14 cellular contexts compared by ENCODE assay signal in the genomic region with DNA sequence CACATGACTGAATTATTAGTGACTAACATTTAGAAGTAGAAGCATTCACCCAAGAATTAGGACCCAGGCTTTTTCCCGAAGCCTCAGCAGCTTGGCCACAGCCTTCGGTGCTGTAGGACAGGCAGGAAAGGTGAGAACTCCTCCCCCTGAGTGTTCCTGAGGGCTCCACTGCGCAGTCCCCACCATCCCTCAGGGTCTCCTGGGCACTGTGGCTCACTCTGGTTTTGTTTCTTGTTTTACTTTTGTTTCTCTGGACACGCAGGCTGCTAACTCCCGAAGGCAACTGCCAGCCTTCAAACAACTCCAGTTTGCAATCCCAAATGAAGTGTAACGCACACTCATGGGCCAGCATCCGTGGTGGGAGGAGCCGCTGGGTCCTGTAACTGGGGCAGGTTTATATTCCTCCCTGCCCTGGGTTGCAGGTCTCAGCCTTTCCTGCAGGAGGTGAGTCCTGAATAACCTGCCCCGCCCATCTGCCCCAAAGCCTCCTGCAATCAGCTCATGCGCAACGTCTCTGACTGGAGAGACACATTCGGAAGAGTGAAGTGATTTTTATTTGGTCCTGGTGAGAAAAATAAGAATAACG.
"Had no signal": no experiment of that assay in that cellular context is flagged by ENCODE, and none has a peak within 500 bp of the region (broad histone marks: within the 10 kb centered on the region; RNA-seq: fewer than 3 reads in every experiment).

No MANE protein-coding gene starts in this region.

- H3K4me3 Mint-ChIP-seq: activated B cell treated with CpG ODN at 0.5 μM for 24 hours; activated naive CD4-positive, alpha-beta T cell treated with anti-CD3 and anti-CD28 coated beads, Interleukin-2, amount 50 U/mL, for 24 hours; immature natural killer cell; nephron progenitor cell; stimulated activated effector memory CD8-positive, alpha-beta T cell treated with anti-CD3 and anti-CD28 coated beads, Interleukin-12 subunit alpha, Interleukin-12 subunit beta, amount 100 ng/mL, for 72 hours; T-helper 1 cell treated with Interleukin-12 subunit alpha and Interleukin-12 subunit beta and Interleukin-4 antibody, amounts not matched to agents 30 μg/mL and 1 μg/mL, for 36 hours had no signal

- H3K27ac ChIP-seq: body of pancreas, left lung, ovary had no signal

- H3K27me3 Mint-ChIP-seq: activated B cell treated with CpG ODN at 0.5 μM for 24 hours; activated naive CD4-positive, alpha-beta T cell treated with anti-CD3 and anti-CD28 coated beads, Interleukin-2, amount 50 U/mL, for 24 hours had no signal

- H3K36me3 Mint-ChIP-seq: activated naive CD4-positive, alpha-beta T cell treated with anti-CD3 and anti-CD28 coated beads, Interleukin-2, amount 50 U/mL, for 24 hours; immature natural killer cell; stimulated activated effector memory CD8-positive, alpha-beta T cell treated with anti-CD3 and anti-CD28 coated beads, Interleukin-12 subunit alpha, Interleukin-12 subunit beta, amount 100 ng/mL, for 72 hours had no signal

- H3K27me3 ChIP-seq: body of pancreas, left lung, ovary had no signal

- H3K36me3 ChIP-seq: left lung, ovary had no signal

- H3K9me3 Mint-ChIP-seq: activated naive CD4-positive, alpha-beta T cell treated with anti-CD3 and anti-CD28 coated beads, Interleukin-2, amount 50 U/mL, for 24 hours had no signal

- H3K4me3 ChIP-seq: body of pancreas, left lung, ovary had no signal

- DNase-seq: activated B cell treated with CpG ODN at 0.5 μM for 24 hours; activated T-cell treated with anti-CD3 and anti-CD28 coated beads, Interleukin-2, amount 50 U/mL, for 1 hour; body of pancreas; dermis blood vessel endothelial cell; immature natural killer cell; mesenchymal stem cell; nephron progenitor cell; small intestine; trophoblast cell had no signal

- H3K4me1 ChIP-seq: body of pancreas, left lung had no signal

- H3K4me1 Mint-ChIP-seq: activated B cell treated with CpG ODN at 0.5 μM for 24 hours; activated naive CD4-positive, alpha-beta T cell treated with anti-CD3 and anti-CD28 coated beads, Interleukin-2, amount 50 U/mL, for 24 hours; immature natural killer cell; stimulated activated effector memory CD8-positive, alpha-beta T cell treated with anti-CD3 and anti-CD28 coated beads, Interleukin-12 subunit alpha, Interleukin-12 subunit beta, amount 100 ng/mL, for 72 hours had no signal

- H3K27ac Mint-ChIP-seq: activated B cell treated with CpG ODN at 0.5 μM for 24 hours; activated naive CD4-positive, alpha-beta T cell treated with anti-CD3 and anti-CD28 coated beads, Interleukin-2, amount 50 U/mL, for 24 hours; immature natural killer cell; nephron progenitor cell; stimulated activated effector memory CD8-positive, alpha-beta T cell treated with anti-CD3 and anti-CD28 coated beads, Interleukin-12 subunit alpha, Interleukin-12 subunit beta, amount 100 ng/mL, for 72 hours; T-helper 1 cell treated with Interleukin-12 subunit alpha and Interleukin-12 subunit beta and Interleukin-4 antibody, amounts not matched to agents 30 μg/mL and 1 μg/mL, for 36 hours had no signal

- H3K9me3 ChIP-seq: body of pancreas, ovary had no signal
